13 cellular contexts compared by ENCODE assay signal in the genomic region with DNA sequence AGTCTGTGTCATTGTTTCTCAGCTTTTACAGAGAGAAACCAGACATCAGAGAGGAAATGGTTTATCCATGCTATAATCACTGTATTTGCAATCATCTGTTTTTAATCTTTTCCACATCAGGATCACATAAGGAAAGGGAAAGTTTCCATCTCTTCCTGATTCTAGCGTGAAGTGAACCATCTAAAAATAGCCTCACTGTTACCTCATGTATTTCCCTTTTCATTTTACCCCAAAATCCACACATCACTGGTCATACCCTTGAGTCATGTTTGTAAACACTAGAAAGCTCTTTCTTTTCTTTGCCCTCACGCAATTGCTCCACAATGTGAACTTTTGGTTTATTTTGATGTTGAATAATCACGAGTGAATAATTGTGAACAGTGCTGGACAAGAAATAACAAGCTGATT.
A peak's percentile ranks its signal among the peaks of the same experiment; 100 is the strongest.
DNase-seq lines count a peak whose midpoint lies in the region; ATAC-seq, FAIRE-seq and TF ChIP-seq lines count a peak whose summit lies in the region.
"Had no signal": no experiment of that assay in that cellular context is flagged by ENCODE, and none has a peak within 500 bp of the region (broad histone marks: within the 10 kb centered on the region; RNA-seq: fewer than 3 reads in every experiment).

No MANE protein-coding gene starts in this region.

- H3K4me1 Mint-ChIP-seq in HFFc6 (ENCODE audit: low read depth) = peaks cover 38% of the 10 kb centered on the region
- no peaks in the 10 kb centered on the region for H3K4me1 Mint-ChIP-seq in activated T-helper 1 cell treated with anti-CD3 and anti-CD28 coated beads, Interleukin-12 subunit alpha, Interleukin-12 subunit beta, Interleukin-2, Interleukin-4 antibody, amounts not matched to agents 30 ng/mL and 10 ng/mL and 1 ng/mL, durations not matched to agents 14 hours and 24 hours and 36 hours (ENCODE audit: low read depth)

- DNase-seq in A172 (ENCODE audit: low spot score) (peak; percentile 24), HFFc6 (peak; percentile 93), brain microvascular endothelial cell (peak; percentile 87), lower lobe of right lung (no peak), RCC 7860 (ENCODE audit: low spot score) (no peak), urothelium cell line (ENCODE audit: low spot score) (no peak)
- no peak for DNase-seq in activated T-helper 1 cell treated with anti-CD3 and anti-CD28 coated beads, Interleukin-12 subunit alpha, Interleukin-12 subunit beta, Interleukin-2, Interleukin-4 antibody, amounts not matched to agents 30 ng/mL and 10 ng/mL and 1 ng/mL, durations not matched to agents 14 hours and 24 hours and 36 hours (ENCODE audit: low spot score)
- DNase-seq: AML-193, body of pancreas, hypothalamus, NCI-H1417 treated with DMSO at 0.1 percent for 48 hours, occipital lobe had no signal

- H3K9me3 Mint-ChIP-seq in HFFc6 = no peaks in the 10 kb centered on the region
- no peaks in the 10 kb centered on the region for H3K9me3 Mint-ChIP-seq in activated T-helper 1 cell treated with anti-CD3 and anti-CD28 coated beads, Interleukin-12 subunit alpha, Interleukin-12 subunit beta, Interleukin-2, Interleukin-4 antibody, amounts not matched to agents 30 ng/mL and 10 ng/mL and 1 ng/mL, durations not matched to agents 14 hours and 24 hours and 36 hours

- no peaks in the 10 kb centered on the region for H3K36me3 Mint-ChIP-seq in HFFc6 (ENCODE audit: low read depth)
- H3K36me3 Mint-ChIP-seq in activated T-helper 1 cell treated with anti-CD3 and anti-CD28 coated beads, Interleukin-12 subunit alpha, Interleukin-12 subunit beta, Interleukin-2, Interleukin-4 antibody, amounts not matched to agents 30 ng/mL and 10 ng/mL and 1 ng/mL, durations not matched to agents 14 hours and 24 hours and 36 hours (ENCODE audit: low read depth) = no peaks in the 10 kb centered on the region

- ATAC-seq in lower lobe of right lung (peak; percentile 55 to 82), HG03045 (IDR thresholded peaks at IDR 0.05; ENCODE audit: unreplicated experiment) (no peak)
- ATAC-seq: body of pancreas had no signal

- H3K4me3 ChIP-seq in brain microvascular endothelial cell (ENCODE audit: low read depth, low read length) (no peak overlapping the region), lower lobe of right lung (peak overlapping the region; percentile 4)
- H3K4me3 ChIP-seq: body of pancreas had no signal

- H3K4me3 Mint-ChIP-seq in HFFc6 = peak overlapping the region; percentile 53
- H3K4me3 Mint-ChIP-seq in activated T-helper 1 cell treated with anti-CD3 and anti-CD28 coated beads, Interleukin-12 subunit alpha, Interleukin-12 subunit beta, Interleukin-2, Interleukin-4 antibody, amounts not matched to agents 30 ng/mL and 10 ng/mL and 1 ng/mL, durations not matched to agents 14 hours and 24 hours and 36 hours = no peak overlapping the region

- intact Hi-C loops in lower lobe of right lung (cut with DNase I) = no loop called here
- intact Hi-C loops in activated T-helper 1 cell treated with anti-CD3 and anti-CD28 coated beads, Interleukin-12 subunit alpha, Interleukin-12 subunit beta, Interleukin-2, Interleukin-4 antibody, amounts not matched to agents 30 ng/mL and 10 ng/mL and 1 ng/mL, durations not matched to agents 14 hours and 24 hours and 36 hours (cut with micrococcal nuclease) = no loop called here

- no peaks in the 10 kb centered on the region for H3K36me3 ChIP-seq in brain microvascular endothelial cell (replicated peaks)
- H3K36me3 ChIP-seq in lower lobe of right lung = no peaks in the 10 kb centered on the region

- TF ChIP-seq CTCF in HFFc6 (IDR thresholded peaks at IDR 0.05) = no peak
- no peak for TF ChIP-seq CTCF in brain microvascular endothelial cell (IDR thresholded peaks at IDR 0.05; ENCODE audit: low read depth, low read length, missing control alignments)
- no peak for TF ChIP-seq CTCF in lower lobe of right lung (IDR thresholded peaks at IDR 0.05)

- FAIRE-seq in RCC 7860 (lab: Jason Lieb, UNC) = no peak
- no peak for FAIRE-seq in urothelium cell line (lab: Jason Lieb, UNC)

- H3K4me1 ChIP-seq in lower lobe of right lung = no peaks in the 10 kb centered on the region
- H3K4me1 ChIP-seq: body of pancreas had no signal

- H3K27me3 ChIP-seq in brain microvascular endothelial cell (replicated peaks) = no peaks in the 10 kb centered on the region
- no peaks in the 10 kb centered on the region for H3K27me3 ChIP-seq in lower lobe of right lung (ENCODE audit: low read depth)
- H3K27me3 ChIP-seq: body of pancreas had no signal

- peaks cover 5% of the 10 kb centered on the region; the same call in 1 of the 2 replicates for H3K27me3 Mint-ChIP-seq in HFFc6 (ENCODE audit: insufficient read depth)
- no peaks in the 10 kb centered on the region for H3K27me3 Mint-ChIP-seq in activated T-helper 1 cell treated with anti-CD3 and anti-CD28 coated beads, Interleukin-12 subunit alpha, Interleukin-12 subunit beta, Interleukin-2, Interleukin-4 antibody, amounts not matched to agents 30 ng/mL and 10 ng/mL and 1 ng/mL, durations not matched to agents 14 hours and 24 hours and 36 hours (ENCODE audit: insufficient read depth)

- peak overlapping the region; percentile 58 for H3K27ac Mint-ChIP-seq in HFFc6
- no peak overlapping the region for H3K27ac Mint-ChIP-seq in activated T-helper 1 cell treated with anti-CD3 and anti-CD28 coated beads, Interleukin-12 subunit alpha, Interleukin-12 subunit beta, Interleukin-2, Interleukin-4 antibody, amounts not matched to agents 30 ng/mL and 10 ng/mL and 1 ng/mL, durations not matched to agents 14 hours and 24 hours and 36 hours

- H3K27ac ChIP-seq in brain microvascular endothelial cell = peak overlapping the region; percentile 85
- H3K27ac ChIP-seq in lower lobe of right lung = no peak overlapping the region
- H3K27ac ChIP-seq: body of pancreas had no signal

- no peaks in the 10 kb centered on the region for H3K9me3 ChIP-seq in lower lobe of right lung
- H3K9me3 ChIP-seq: body of pancreas had no signal

- in situ Hi-C loops in brain microvascular endothelial cell (cut with HindIII; ENCODE audit: low pct_ligation_motif_present, low sequenced_read_pairs) = loop anchor here (25.0 kb wide), 2 partner anchors 362 to 487 kb away; no protein-coding TSS in a partner anchor

Comparison
In these comparisons a context has a peak if more than half of its experiments do, and no peak if none do; other contexts are left out.
1. DNase-seq: peak in A172 (single experiment), HFFc6 (single experiment) and brain microvascular endothelial cell (single experiment); none in lower lobe of right lung (single experiment), activated T-helper 1 cell treated with anti-CD3 and anti-CD28 coated beads, Interleukin-12 subunit alpha, Interleukin-12 subunit beta, Interleukin-2, Interleukin-4 antibody, amounts not matched to agents 30 ng/mL and 10 ng/mL and 1 ng/mL, durations not matched to agents 14 hours and 24 hours and 36 hours (single experiment), RCC 7860 (single experiment) and urothelium cell line (single experiment).